Comparison of ENCODE assay signal across 10 cellular contexts in genomic region chr15:74179101-74179841, GRCh38. TPM values are rescaled to one million over a fixed set of nuclear protein-coding genes. Genes with fewer than 3 reads are reported as not detected.
DNase-seq lines count a peak whose midpoint lies in the region; ATAC-seq, FAIRE-seq and TF ChIP-seq lines count a peak whose summit lies in the region.
"Had no signal": no experiment of that assay in that cellular context is flagged by ENCODE, and none has a peak within 500 bp of the region (broad histone marks: within the 10 kb centered on the region; RNA-seq: fewer than 3 reads in every experiment).

No MANE protein-coding gene starts in this region.

- no peaks in the 10 kb centered on the region for H4K20me1 ChIP-seq in SK-N-SH (ENCODE audit: insufficient read depth)

- peak overlapping the region; percentile 55 for H3K9ac ChIP-seq in SK-N-SH

- no peaks in the 10 kb centered on the region for H3K9me2 ChIP-seq in SK-N-SH

- peak in 1 of 2 experiments; percentile 88; a peak in 1 of 4 replicates for TF ChIP-seq EP300 in SK-N-SH (IDR thresholded peaks at IDR 0.05; ENCODE audit: borderline replicate concordance in 1 of 2, low read depth in 1 of 2, low read length in 1 of 2)

- POLR2A ChIA-PET in SK-N-SH (lab: Yijun Ruan, JAX) = interaction anchor here (1.6 kb wide), 1 partner anchor 21 kb away, joined by 4 read pairs; no protein-coding TSS in a partner anchor

- H3K27ac ChIP-seq in SK-N-SH (ENCODE audit: low read depth in 2 of 2, low read length in 1 of 2) (peak overlapping the region; percentile 83 to 86), pancreas (peak overlapping the region in 1 of 4 donors; percentile 12)

- TF ChIP-seq RAD21 in SK-N-SH (IDR thresholded peaks at IDR 0.05; ENCODE audit: low read length) = no peak

- no peak for FAIRE-seq in pancreas (lab: Jason Lieb, UNC)

- CTCF ChIA-PET in SK-N-SH (lab: Yijun Ruan, JAX) = interaction anchor here (0.7 to 1.8 kb wide), 4 partner anchors 15 to 128 kb away, joined by 3 to 5 read pairs (median 4); partner anchors contain the start of gene STRA6

- H3K27me3 ChIP-seq in BE2C = no peaks in the 10 kb centered on the region
- no peaks in the 10 kb centered on the region for H3K27me3 ChIP-seq in SK-N-SH (ENCODE audit: insufficient read depth)
- H3K27me3 ChIP-seq in pancreas = no peaks in the 10 kb centered on the region

- H2AFZ ChIP-seq in SK-N-SH (ENCODE audit: low read depth) = no peak overlapping the region

- H3K4me2 ChIP-seq in SK-N-SH = peak overlapping the region; percentile 54

- TF ChIP-seq CTCF in BE2C (IDR thresholded peaks at IDR 0.05; ENCODE audit: low read depth, low read length) = no peak
- TF ChIP-seq CTCF in SK-N-SH (IDR thresholded peaks at IDR 0.05) = no peak
- TF ChIP-seq CTCF in pancreas (IDR thresholded peaks at IDR 0.05) = no peak

- no peaks in the 10 kb centered on the region for H3K79me2 ChIP-seq in SK-N-SH (ENCODE audit: insufficient read depth)

- WGBS in SK-N-SH (ENCODE audit: low lambda C conversion rate) = 33% methylated on average over 10 of the region's 13 CpGs
- WGBS in pancreas, 2 donors = 51 to 53% methylated on average over 13 of the region's 13 CpGs

- H3F3A ChIP-seq in SK-N-SH (replicated peaks; ENCODE audit: insufficient read depth) = peaks cover 20% of the 10 kb centered on the region

- peak; percentile 37 for DNase-seq in BE2C
- DNase-seq in SK-N-SH = peak; percentile 37
- DNase-seq in fibroblast of the conjunctiva (ENCODE audit: low read depth) = peak; percentile 71
- DNase-seq in pancreas = peak in 3 of 6 donors; percentile 15 to 52 (median 32)
- no peak for DNase-seq in stimulated activated naive CD8-positive, alpha-beta T cell treated with anti-CD3 and anti-CD28 coated beads, Interleukin-15, Interleukin-2, amounts not matched to agents 100 U/mL and 50 U/mL, for 24 hours
- DNase-seq in activated CD8-positive, alpha-beta memory T cell treated with anti-CD3 and anti-CD28 coated beads, Interleukin-2, amount 50 U/mL, for 48 hours = no peak
- DNase-seq in NCI-H128 (lab: John Stamatoyannopoulos, UW; ENCODE audit: unreplicated experiment) = no peak
- DNase-seq: activated naive CD8-positive, alpha-beta T cell treated with anti-CD3 and anti-CD28 coated beads for 36 hours; DMS53 had no signal

- peaks cover 54% of the 10 kb centered on the region for H3K36me3 ChIP-seq in BE2C
- peaks cover 4 to 13% of the 10 kb centered on the region in 2 experiments for H3K36me3 ChIP-seq in SK-N-SH (replicated peaks in 1 of 2; ENCODE audit: control insufficient read depth in 1 of 2, insufficient read depth in 2 of 2, low read length in 1 of 2)
- H3K36me3 ChIP-seq in pancreas = no peaks in the 10 kb centered on the region

- H3K9me3 ChIP-seq in BE2C (no peaks in the 10 kb centered on the region), SK-N-SH (no peaks in the 10 kb centered on the region), pancreas (no peaks in the 10 kb centered on the region)

- intact Hi-C loops in pancreas (cut with DNase I) = no loop called here

- H3K4me1 ChIP-seq in BE2C (peaks cover 74% of the 10 kb centered on the region), SK-N-SH (ENCODE audit: control insufficient read depth in 1 of 2, insufficient read depth in 2 of 2, low read depth in 1 of 2, low read length in 1 of 2) (peaks cover 41 to 68% of the 10 kb centered on the region in 2 experiments; a peak in 3 of 4 replicates), pancreas (no peaks in the 10 kb centered on the region)

- H3K4me3 ChIP-seq in BE2C (ENCODE audit: low read depth, low read length) (no peak overlapping the region), SK-N-SH (ENCODE audit: low read depth in 2 of 2, low read length in 1 of 2) (no peak overlapping the region), pancreas (no peak overlapping the region)

- peak in 3 of 4 donors; percentile 73 to 75 (median 74) for ATAC-seq in pancreas
- ATAC-seq in stimulated activated naive CD8-positive, alpha-beta T cell treated with anti-CD3 and anti-CD28 coated beads, Interleukin-15, Interleukin-2, amounts not matched to agents 100 U/mL and 50 U/mL, for 24 hours = no peak
- ATAC-seq in activated CD4-positive, CD25-positive, alpha-beta regulatory T cell treated with anti-CD3 and anti-CD28 coated beads, Interleukin-2, amount 50 U/mL, for 24 hours = no peak

TF ChIP-seq in SK-N-SH, 30 proteins besides CTCF, POLR2A, EP300 and RAD21 (continues in another document):
- TF ChIP-seq TEAD4 (IDR thresholded peaks at IDR 0.05; ENCODE audit: borderline replicate concordance, insufficient read depth) (peak; percentile 82), PBX3 (IDR thresholded peaks at IDR 0.05) (peak; percentile 59), USF2 (IDR thresholded peaks at IDR 0.05; ENCODE audit: borderline replicate concordance, low read depth, low read length) (no peak), TCF12 (IDR thresholded peaks at IDR 0.05) (peak; percentile 87), JUND (IDR thresholded peaks at IDR 0.05) (peak; percentile 87), NFIC (IDR thresholded peaks at IDR 0.05; ENCODE audit: borderline replicate concordance) (peak; percentile 92), REST (IDR thresholded peaks at IDR 0.05; ENCODE audit: low read depth, low read length) (0 out of 2 replicates have a peak, but pooled peaks have one; percentile 47), CHD2 (IDR thresholded peaks at IDR 0.05; ENCODE audit: low read length, partially characterized antibody) (no peak)

RNA-seq across cellular contexts. Expression of gene ISLR, which starts 5.8 kb away (rescaled TPM):
- polyA plus RNA-seq in BE2C (2012; ENCODE audit: insufficient read depth, insufficient read length, low read depth) = 42.0 TPM
- polyA plus RNA-seq in SK-N-SH (2012; rRNA removed) (3.4 and 7.3 TPM in 2 replicates), pancreas (1 to 10 TPM; 3.1 to 3.6 TPM)
- 1.9 and 3.0 TPM in 2 replicates for polyA plus RNA-seq in SK-N-SH (2012; cell fraction: cytosol; rRNA removed)
- 1.7 and 1.9 TPM in 2 replicates for polyA plus RNA-seq in SK-N-SH (2012; cell fraction: nucleus; rRNA removed)
- 10 to 100 TPM in 1 of 6 donors, 1 to 10 TPM in 5; 1.5 to 29.4 (median 3.2) TPM for total RNA-seq in pancreas
- total RNA-seq: activated naive CD8-positive, alpha-beta T cell treated with anti-CD3 and anti-CD28 coated beads for 36 hours had no signal

RNA-seq across cellular contexts. Expression of gene STRA6, which starts 23.3 kb away (rescaled TPM):
- polyA plus RNA-seq in BE2C (2012; ENCODE audit: insufficient read depth, insufficient read length, low read depth) = 351 TPM
- 27.9 and 31.0 TPM in 2 replicates for polyA plus RNA-seq in SK-N-SH (2012; rRNA removed)
- polyA plus RNA-seq in SK-N-SH (2012; cell fraction: cytosol; rRNA removed) = 7.3 and 13.0 TPM in 2 replicates
- polyA plus RNA-seq in SK-N-SH (2012; cell fraction: nucleus; rRNA removed) = 140 and 152 TPM in 2 replicates
- 1 to 10 TPM in 2 of 6 donors, under 1 TPM in 2, not detected in 2; 0.06 to 1.7 (median 0.89) TPM for total RNA-seq in pancreas
- polyA plus RNA-seq in pancreas = under 1 TPM; 0.19 to 0.42 TPM

RNA-seq across cellular contexts. Expression of gene ISLR2, which starts 48.9 kb away (rescaled TPM):
- 4.2 TPM for polyA plus RNA-seq in BE2C (2012; ENCODE audit: insufficient read depth, insufficient read length, low read depth)
- polyA plus RNA-seq in SK-N-SH (2012; rRNA removed) (0.56 and 0.58 TPM in 2 replicates), pancreas (under 1 TPM; 0.23 to 0.31 TPM)
- polyA plus RNA-seq in SK-N-SH (2012; cell fraction: cytosol; rRNA removed) = 0.46 and 0.64 TPM in 2 replicates
- polyA plus RNA-seq in SK-N-SH (2012; cell fraction: nucleus; rRNA removed) = 0.45 and 1.1 TPM in 2 replicates
- under 1 TPM; 0.08 to 0.50 (median 0.16) TPM for total RNA-seq in pancreas
- total RNA-seq: activated naive CD8-positive, alpha-beta T cell treated with anti-CD3 and anti-CD28 coated beads for 36 hours had no signal

RNA-seq across cellular contexts. Expression of gene CCDC33, which starts 56.9 kb away (rescaled TPM):
- polyA plus RNA-seq in BE2C (2012; ENCODE audit: insufficient read depth, insufficient read length, low read depth) = 8.9 TPM
- polyA plus RNA-seq in SK-N-SH (2012; rRNA removed) (3.3 and 4.0 TPM in 2 replicates), pancreas (not detected)
- polyA plus RNA-seq in SK-N-SH (2012; cell fraction: cytosol; rRNA removed) = 1.8 and 2.9 TPM in 2 replicates
- 3.9 and 4.0 TPM in 2 replicates for polyA plus RNA-seq in SK-N-SH (2012; cell fraction: nucleus; rRNA removed)
- not detected for total RNA-seq in pancreas

Comparison
In these comparisons a context has a peak if more than half of its experiments do, and no peak if none do; other contexts are left out.
1. DNase-seq: peak in BE2C (single experiment), SK-N-SH (single experiment) and fibroblast of the conjunctiva (single experiment); none in stimulated activated naive CD8-positive, alpha-beta T cell treated with anti-CD3 and anti-CD28 coated beads, Interleukin-15, Interleukin-2, amounts not matched to agents 100 U/mL and 50 U/mL, for 24 hours (single experiment), activated CD8-positive, alpha-beta memory T cell treated with anti-CD3 and anti-CD28 coated beads, Interleukin-2, amount 50 U/mL, for 48 hours (single experiment) and NCI-H128 (single experiment).
2. ATAC-seq: peak in pancreas (3 of 4); none in stimulated activated naive CD8-positive, alpha-beta T cell treated with anti-CD3 and anti-CD28 coated beads, Interleukin-15, Interleukin-2, amounts not matched to agents 100 U/mL and 50 U/mL, for 24 hours (single experiment) and activated CD4-positive, CD25-positive, alpha-beta regulatory T cell treated with anti-CD3 and anti-CD28 coated beads, Interleukin-2, amount 50 U/mL, for 24 hours (0 of 2).
3. RNA of gene STRA6, which starts 23.3 kb away (polyA plus RNA-seq): 7.3 to 152 TPM in SK-N-SH; 0.19 to 0.42 TPM in pancreas; every median in the first group is over 4 times any median in the second.